8 cellular contexts compared by ENCODE assay signal in the genomic region with DNA sequence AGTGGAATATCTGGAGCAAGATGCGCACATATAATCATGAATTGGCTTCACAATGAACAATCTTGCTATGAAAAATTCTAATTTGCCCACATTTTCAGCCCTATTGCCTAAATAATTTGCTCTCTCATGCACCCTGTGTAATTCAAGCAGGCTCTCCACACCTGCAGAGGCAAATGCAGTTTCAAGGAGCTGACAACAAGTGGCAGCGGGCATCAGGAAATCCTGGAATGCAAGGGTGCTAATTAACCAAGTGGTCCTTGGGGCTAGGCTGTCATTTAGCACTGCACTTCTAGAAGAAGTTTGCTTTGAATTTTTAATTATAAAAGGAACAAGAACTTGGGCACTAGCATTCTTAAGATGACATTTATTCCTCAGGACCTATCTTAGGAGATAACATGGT.
"Had no signal": no experiment of that assay in that cellular context is flagged by ENCODE, and none has a peak within 500 bp of the region (broad histone marks: within the 10 kb centered on the region; RNA-seq: fewer than 3 reads in every experiment).

No MANE protein-coding gene starts in this region.

- H3K4me3 Mint-ChIP-seq: activated CD4-positive, alpha-beta T cell treated with anti-CD3 and anti-CD28 coated beads, Interleukin-2, amount 10 ng/mL, durations not matched to agents 7 days and 5 days; T-helper 2 cell treated with Interferon-gamma antibody and Interleukin-4, amounts not matched to agents 5 μg/mL and 100 μg/mL, for 36 hours had no signal

- DNase-seq: activated CD4-positive, alpha-beta T cell treated with anti-CD3 and anti-CD28 coated beads, Interleukin-2, amount 10 ng/mL, durations not matched to agents 7 days and 5 days; activated effector memory CD4-positive, alpha-beta T cell treated with Interleukin-2 at 50 U/mL for 16 hours; activated naive CD4-positive, alpha-beta T cell treated with anti-CD3 and anti-CD28 coated beads, Interleukin-2, amount 50 U/mL, for 16 hours; midbrain; stimulated activated CD4-positive, alpha-beta T cell treated with anti-CD3 and anti-CD28 coated beads, Interleukin-1b, Interleukin-23, amount 100 ng/mL, for 48 hours had no signal

- H3K9me3 Mint-ChIP-seq: activated CD4-positive, alpha-beta T cell treated with anti-CD3 and anti-CD28 coated beads, Interleukin-2, amount 10 ng/mL, durations not matched to agents 7 days and 5 days; T-helper 2 cell treated with Interferon-gamma antibody and Interleukin-4, amounts not matched to agents 5 μg/mL and 100 μg/mL, for 36 hours had no signal

- H3K4me3 ChIP-seq: lung had no signal

- H3K27ac Mint-ChIP-seq: activated CD4-positive, alpha-beta T cell treated with anti-CD3 and anti-CD28 coated beads, Interleukin-2, amount 10 ng/mL, durations not matched to agents 7 days and 5 days; T-helper 2 cell treated with Interferon-gamma antibody and Interleukin-4, amounts not matched to agents 5 μg/mL and 100 μg/mL, for 36 hours had no signal

- H3K27me3 Mint-ChIP-seq: activated CD4-positive, alpha-beta T cell treated with anti-CD3 and anti-CD28 coated beads, Interleukin-2, amount 10 ng/mL, durations not matched to agents 7 days and 5 days had no signal

- H3K27ac ChIP-seq: parathyroid adenoma had no signal
